In genomic region chr17:82697808-82698064, GRCh38 we compare ENCODE assay signal across 8 cellular contexts. TPM values are rescaled to one million over a fixed set of nuclear protein-coding genes. Genes with fewer than 3 reads are reported as not detected.
A peak's percentile ranks its signal among the peaks of the same experiment; 100 is the strongest.
DNase-seq lines count a peak whose midpoint lies in the region; ATAC-seq and TF ChIP-seq lines count a peak whose summit lies in the region.

No MANE protein-coding gene starts in this region.

- H3K9me3 ChIP-seq in CD4-positive, alpha-beta T cell (ENCODE audit: control insufficient read depth, low read length): peaks cover 7% of the 10 kb centered on the region
- no peaks in the 10 kb centered on the region for H3K9me3 ChIP-seq in PC-9 (ENCODE audit: insufficient read depth, low read depth)
- peaks cover 0 to 13% (median 8%) of the 10 kb centered on the region in 3 donors for H3K9me3 ChIP-seq in esophagus squamous epithelium

- peaks cover 5% of the 10 kb centered on the region for H3K9me3 Mint-ChIP-seq in CD4-positive, alpha-beta T cell
- peaks cover 13% of the 10 kb centered on the region for H3K9me3 Mint-ChIP-seq in glutamatergic neuron (ENCODE audit: unreplicated experiment)

- TF ChIP-seq CTCF in CD4-positive, alpha-beta T cell (IDR thresholded peaks at IDR 0.05): no peak
- TF ChIP-seq CTCF in PC-9 (conservative IDR thresholded peaks at IDR 0.05) (no peak), esophagus squamous epithelium (IDR thresholded peaks at IDR 0.05) (no peak), glutamatergic neuron (IDR thresholded peaks at IDR 0.05; ENCODE audit: partially characterized antibody, unreplicated experiment) (no peak)

- H3F3A ChIP-seq in PC-9 (ENCODE audit: insufficient read depth, low read depth): no peaks in the 10 kb centered on the region

- H4K20me1 ChIP-seq in PC-9 (ENCODE audit: insufficient read depth): no peaks in the 10 kb centered on the region

- H3K27ac Mint-ChIP-seq in CD4-positive, alpha-beta T cell: no peak overlapping the region
- no peak overlapping the region for H3K27ac Mint-ChIP-seq in glutamatergic neuron (ENCODE audit: unreplicated experiment)

- no TSS peak for BruUV-seq in PC-9 (replicated peaks; lab: Mats Ljungman, UMichigan)

- peak overlapping the region; percentile 70 for H3K4me3 Mint-ChIP-seq in CD4-positive, alpha-beta T cell
- H3K4me3 Mint-ChIP-seq in glutamatergic neuron (ENCODE audit: unreplicated experiment): no peak overlapping the region

- WGBS in esophagus squamous epithelium, 2 donors: no CpG with 5 or more reads among the region's 32 CpGs

- H3K36me3 Mint-ChIP-seq in CD4-positive, alpha-beta T cell (ENCODE audit: low read depth): peaks cover 7% of the 10 kb centered on the region
- peaks cover 12% of the 10 kb centered on the region for H3K36me3 Mint-ChIP-seq in glutamatergic neuron (ENCODE audit: unreplicated experiment)

- H3K79me2 ChIP-seq in PC-9 (ENCODE audit: low read depth): no peaks in the 10 kb centered on the region

- intact Hi-C loops in CD4-positive, alpha-beta T cell (cut with DNase I, micrococcal nuclease): loop anchor here (1.0 to 5.0 kb wide), 4 partner anchors 19 to 55 kb away; partner anchors contain the start of genes TBCD (in 2 of the 2), FN3KRP (in 1 of the 2) and WDR45B (in 1 of the 2)
- intact Hi-C loops in PC-9 (cut with micrococcal nuclease; ENCODE audit: unreplicated experiment): no loop called here
- intact Hi-C loops in esophagus squamous epithelium (cut with DNase I): no loop called here
- intact Hi-C loops in posterior vena cava (cut with DNase I): no loop called here

- POLR2A ChIA-PET in CD4-positive, alpha-beta T cell (lab: Charles Lee): no interaction called here
- POLR2A ChIA-PET in PC-9 (lab: Charles Lee; ENCODE audit: unreplicated experiment): interaction anchor here (0.5 to 0.6 kb wide), 2 partner anchors 18 to 22 kb away, joined by 3 to 9 read pairs; no protein-coding TSS in a partner anchor

- H3K4me3 ChIP-seq in PC-9 (peak overlapping the region; percentile 52; the same call in 1 of the 2 replicates), esophagus squamous epithelium (peak overlapping the region; percentile 49 to 97 (median 76))

- no peak for ATAC-seq in CD4-positive, alpha-beta T cell (ENCODE audit: poor library complexity)
- ATAC-seq in GM21723 (IDR thresholded peaks at IDR 0.05; ENCODE audit: unreplicated experiment) (no peak), HG02973 (IDR thresholded peaks at IDR 0.05; ENCODE audit: unreplicated experiment) (no peak)

- CTCF ChIA-PET in CD4-positive, alpha-beta T cell (lab: Charles Lee): no interaction called here
- CTCF ChIA-PET in PC-9 (lab: Charles Lee): no interaction called here

- DNase-seq in CD4-positive, alpha-beta T cell: no peak
- DNase-seq in PC-9 (no peak), esophagus squamous epithelium (lab: John Stamatoyannopoulos, UW) (no peak), posterior vena cava (ENCODE audit: low spot score) (peak; percentile 83), NOMO-1 treated with DMSO at 0.1 percent for 48 hours (lab: John Stamatoyannopoulos, UW; ENCODE audit: unreplicated experiment) (no peak), glutamatergic neuron (no peak)

- H2AFZ ChIP-seq in PC-9: no peak overlapping the region

- no peaks in the 10 kb centered on the region for H3K27me3 Mint-ChIP-seq in CD4-positive, alpha-beta T cell
- H3K27me3 Mint-ChIP-seq in glutamatergic neuron (ENCODE audit: unreplicated experiment): peaks cover 11% of the 10 kb centered on the region

- no peak overlapping the region for H3K27ac ChIP-seq in CD4-positive, alpha-beta T cell (ENCODE audit: low read depth, low read length)
- H3K27ac ChIP-seq in PC-9 (no peak overlapping the region), esophagus squamous epithelium (peak overlapping the region in 3 of 4 donors; percentile 68 to 88 (median 84))

- H3K4me1 Mint-ChIP-seq in CD4-positive, alpha-beta T cell (ENCODE audit: low read depth): peaks cover 10% of the 10 kb centered on the region
- no peaks in the 10 kb centered on the region for H3K4me1 Mint-ChIP-seq in glutamatergic neuron (ENCODE audit: low read depth, unreplicated experiment)

- H3K9me2 ChIP-seq in PC-9 (ENCODE audit: insufficient read depth): no peaks in the 10 kb centered on the region

- no peaks in the 10 kb centered on the region for H3K27me3 ChIP-seq in CD4-positive, alpha-beta T cell (ENCODE audit: control insufficient read depth, insufficient read depth, low read length)
- H3K27me3 ChIP-seq in PC-9 (ENCODE audit: insufficient read depth, low read depth) (no peaks in the 10 kb centered on the region), esophagus squamous epithelium (no peaks in the 10 kb centered on the region)

- H3K36me3 ChIP-seq in PC-9 (ENCODE audit: low read depth) (no peaks in the 10 kb centered on the region), esophagus squamous epithelium (peaks cover 0 to 13% (median 0%) of the 10 kb centered on the region in 3 donors)

- peak overlapping the region; percentile 61 for H3K4me2 ChIP-seq in PC-9

- H3K4me1 ChIP-seq in PC-9 (replicated peaks; ENCODE audit: insufficient read depth): no peaks in the 10 kb centered on the region
- H3K4me1 ChIP-seq in esophagus squamous epithelium: peaks cover 26 to 43% (median 27%) of the 10 kb centered on the region in 3 donors

- TF ChIP-seq POLR2A in esophagus squamous epithelium (IDR thresholded peaks at IDR 0.05): no peak

RNA-seq across cellular contexts. Expression of gene RAB40B, which starts 0.8 kb away (rescaled TPM):
- 1 to 10 TPM; 1.6 to 2.0 TPM for total RNA-seq in CD4-positive, alpha-beta T cell
- 7.9 and 11.0 TPM in 2 replicates for total RNA-seq in PC-9 (2021)
- 10 to 100 TPM in 2 of 4 donors, 1 to 10 TPM in 2; 3.4 to 20.8 (median 9.8) TPM for total RNA-seq in esophagus squamous epithelium
- 1 to 10 TPM; 4.2 to 6.3 TPM for total RNA-seq in posterior vena cava
- total RNA-seq in glutamatergic neuron (ENCODE audit: unreplicated experiment): 14.6 TPM

RNA-seq across cellular contexts. Expression of gene FN3KRP, which starts 18.8 kb away (rescaled TPM):
- 10 to 100 TPM; 30.6 to 31.2 TPM for total RNA-seq in CD4-positive, alpha-beta T cell
- total RNA-seq in PC-9 (2021): 28.8 and 34.1 TPM in 2 replicates
- total RNA-seq in esophagus squamous epithelium: 10 to 100 TPM in 2 of 4 donors, 1 to 10 TPM in 2; 9.1 to 13.5 (median 10.2) TPM
- 10 to 100 TPM; 18.5 to 19.5 TPM for total RNA-seq in posterior vena cava
- 28.1 TPM for total RNA-seq in glutamatergic neuron (ENCODE audit: unreplicated experiment)

RNA-seq across cellular contexts. Expression of gene FN3K, which starts 37.7 kb away (rescaled TPM):
- total RNA-seq in CD4-positive, alpha-beta T cell: 1 to 10 TPM; 4.2 to 4.9 TPM
- total RNA-seq in PC-9 (2021) (14.0 and 22.5 TPM in 2 replicates), esophagus squamous epithelium (10 to 100 TPM in 1 of 4 donors, 1 to 10 TPM in 1, under 1 TPM in 1, not detected in 1; 0.44 to 10.2 (median 2.3) TPM), posterior vena cava (10 to 100 TPM in 1 of 2 donors, 1 to 10 TPM in 1; 9.6 to 13.2 TPM), glutamatergic neuron (ENCODE audit: unreplicated experiment) (33.7 TPM)

RNA-seq across cellular contexts. Expression of gene WDR45B, which starts 49.5 kb away (rescaled TPM):
- total RNA-seq in CD4-positive, alpha-beta T cell: 10 to 100 TPM; 49.8 to 54.3 TPM
- total RNA-seq in PC-9 (2021) (65.1 and 84.9 TPM in 2 replicates), esophagus squamous epithelium (100 to 1,000 TPM in 1 of 4 donors, 10 to 100 TPM in 3; 85.1 to 104 (median 89.3) TPM), posterior vena cava (10 to 100 TPM; 49.7 to 56.5 TPM), glutamatergic neuron (ENCODE audit: unreplicated experiment) (60.4 TPM)

RNA-seq across cellular contexts. Expression of gene TBCD, which starts 54.1 kb away (rescaled TPM):
- 10 to 100 TPM; 74.6 to 80.3 TPM for total RNA-seq in CD4-positive, alpha-beta T cell
- total RNA-seq in PC-9 (2021) (111 and 115 TPM in 2 replicates), esophagus squamous epithelium (10 to 100 TPM; 38.8 to 58.3 (median 55.0) TPM), posterior vena cava (10 to 100 TPM; 72.5 to 80.5 TPM), glutamatergic neuron (ENCODE audit: unreplicated experiment) (118 TPM)

Comparison
In these comparisons a context has a peak if more than half of its experiments do, and no peak if none do; other contexts are left out.
1. H3K27ac ChIP-seq: peak in esophagus squamous epithelium (3 of 4); none in CD4-positive, alpha-beta T cell (single experiment) and PC-9 (single experiment).
2. intact Hi-C loops: an anchor here in CD4-positive, alpha-beta T cell (1.0 to 5.0 kb wide); none called in PC-9, esophagus squamous epithelium and posterior vena cava.